In the genomic region with DNA sequence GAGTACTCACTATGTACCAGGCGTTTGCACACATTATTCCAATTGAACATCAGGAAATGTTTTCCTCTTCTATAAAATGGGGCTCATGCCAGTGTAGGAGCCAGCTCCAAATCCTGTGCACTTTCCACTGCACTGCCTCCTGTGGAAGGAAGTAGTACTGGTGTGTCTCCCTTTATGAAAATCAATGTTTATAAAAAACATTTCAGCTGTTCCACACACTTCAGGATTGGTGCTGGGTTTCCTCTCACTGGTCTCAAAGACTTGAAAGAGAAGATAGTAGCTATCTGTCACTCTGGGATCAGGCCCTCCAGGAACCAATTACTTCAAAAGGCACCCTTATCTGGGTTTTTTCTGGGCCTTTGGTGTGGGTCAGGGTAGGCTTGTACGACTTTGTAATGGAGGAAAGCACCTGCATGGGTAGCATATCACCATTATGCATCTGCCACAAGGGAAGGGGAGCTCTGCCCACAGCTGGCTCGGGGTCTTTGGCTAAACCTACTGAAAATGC, we compare ENCODE assay signal across 8 cellular contexts. TPM values are rescaled to one million over a fixed set of nuclear protein-coding genes. Genes with fewer than 3 reads are reported as not detected.
A peak's percentile ranks its signal among the peaks of the same experiment; 100 is the strongest.
DNase-seq lines count a peak whose midpoint lies in the region; ATAC-seq, FAIRE-seq and TF ChIP-seq lines count a peak whose summit lies in the region.

No MANE protein-coding gene starts in this region.

- no peak for TF ChIP-seq EP300 in HepG2 (IDR thresholded peaks at IDR 0.05; ENCODE audit: low read depth in 2 of 2, low read length in 2 of 2)
- TF ChIP-seq EP300 in HepG2 (CRISPR knock-in tag; IDR thresholded peaks at IDR 0.05; ENCODE audit: borderline replicate concordance), result no peak

- TF ChIP-seq CTCF in HepG2 (CRISPR knock-in tag; IDR thresholded peaks at IDR 0.05), result no peak

- WGBS in HepG2 (ENCODE audit: low lambda C conversion rate), result 92% methylated on average over 3 of the region's 3 CpGs

- no peaks in the 10 kb centered on the region for H3K79me2 ChIP-seq in HepG2 (ENCODE audit: insufficient read depth, low read length)

- H3K27me3 ChIP-seq in HepG2 (ENCODE audit: control insufficient read depth in 1 of 2, insufficient read depth in 2 of 2, low read length in 2 of 2), result no peaks in the 10 kb centered on the region

- H2AFZ ChIP-seq in HepG2 (ENCODE audit: low read length), result no peak overlapping the region

- ATAC-seq in activated naive CD8-positive, alpha-beta T cell treated with anti-CD3 and anti-CD28 coated beads, Interleukin-2, amount 50 U/mL, for 24 hours, result peak; percentile 49
- peak; percentile 88 for ATAC-seq in HepG2
- no peak for ATAC-seq in HG02763 (IDR thresholded peaks at IDR 0.05; ENCODE audit: unreplicated experiment)

- H3K4me3 Mint-ChIP-seq in activated naive CD8-positive, alpha-beta T cell treated with anti-CD3 and anti-CD28 coated beads, Interleukin-2, amount 50 U/mL, for 24 hours, result no peak overlapping the region

- H3K27me3 Mint-ChIP-seq in activated naive CD8-positive, alpha-beta T cell treated with anti-CD3 and anti-CD28 coated beads, Interleukin-2, amount 50 U/mL, for 24 hours, result no peaks in the 10 kb centered on the region

- H3K9ac ChIP-seq in HepG2 (ENCODE audit: insufficient read depth, low read depth, low read length), result no peak overlapping the region

- peaks cover 18% of the 10 kb centered on the region for H3K4me1 Mint-ChIP-seq in activated naive CD8-positive, alpha-beta T cell treated with anti-CD3 and anti-CD28 coated beads, Interleukin-2, amount 50 U/mL, for 24 hours

- no peaks in the 10 kb centered on the region for H3K4me1 ChIP-seq in HepG2 (ENCODE audit: insufficient read depth, low read length)

- no peak overlapping the region for H3K27ac ChIP-seq in HepG2 (ENCODE audit: extremely low read length, insufficient read depth, low read length)

- no peak overlapping the region for H3K4me2 ChIP-seq in HepG2 (ENCODE audit: low read depth, low read length)

- H3K36me3 ChIP-seq in HepG2 (replicated peaks in 1 of 2; ENCODE audit: control insufficient read depth in 1 of 2, insufficient read depth in 2 of 2, low read length in 2 of 2), result peaks cover 5 to 41% of the 10 kb centered on the region in 2 experiments; a peak in 4 of 5 replicates

- intact Hi-C loops in HepG2 (cut with micrococcal nuclease; ENCODE audit: unreplicated experiment), result no loop called here

- peaks cover 77% of the 10 kb centered on the region for H3K36me3 Mint-ChIP-seq in activated naive CD8-positive, alpha-beta T cell treated with anti-CD3 and anti-CD28 coated beads, Interleukin-2, amount 50 U/mL, for 24 hours (ENCODE audit: low read depth)

- H4K20me1 ChIP-seq in HepG2 (ENCODE audit: insufficient read depth, low read length), result no peaks in the 10 kb centered on the region

- in situ Hi-C loops in HepG2 (cut with HindIII; ENCODE audit: extremely low pct_ligation_motif_present, low pct_unique_long_range_greater_than_20kb), result no loop called here

- BruUV-seq in HepG2 (replicated peaks; lab: Mats Ljungman, UMichigan), result no TSS peak

- H3K9me3 Mint-ChIP-seq in activated naive CD8-positive, alpha-beta T cell treated with anti-CD3 and anti-CD28 coated beads, Interleukin-2, amount 50 U/mL, for 24 hours, result no peaks in the 10 kb centered on the region

- H3K27ac Mint-ChIP-seq in activated naive CD8-positive, alpha-beta T cell treated with anti-CD3 and anti-CD28 coated beads, Interleukin-2, amount 50 U/mL, for 24 hours, result no peak overlapping the region

- TF ChIP-seq RAD21 in HepG2 (CRISPR knock-in tag; IDR thresholded peaks at IDR 0.05), result no peak

- H3K9me3 ChIP-seq in HepG2 (ENCODE audit: low read length), result no peaks in the 10 kb centered on the region

- DNase-seq in AG20443 (ENCODE audit: low spot score) (peak; percentile 58), HEK293T (ENCODE audit: extremely low spot score) (peak; percentile 32), HepG2 (ENCODE audit: low spot score) (peak; percentile 5), MV-4-11 (lab: John Stamatoyannopoulos, UW) (no peak), UCSD-AML1 (lab: John Stamatoyannopoulos, UW; ENCODE audit: unreplicated experiment) (no peak), medulla oblongata (ENCODE audit: extremely low spot score) (no peak)
- DNase-seq in activated naive CD8-positive, alpha-beta T cell treated with anti-CD3 and anti-CD28 coated beads, Interleukin-2, amount 50 U/mL, for 24 hours, result no peak

- no peak for TF ChIP-seq POLR2A in HepG2 (IDR thresholded peaks at IDR 0.05; ENCODE audit: insufficient read depth in 1 of 2, low read depth in 2 of 2, low read length in 2 of 2)

- POLR2A ChIA-PET in HEK293T (lab: Yijun Ruan, JAX) (interaction anchor here (1.3 kb wide), 1 partner anchor 48 kb away, joined by 3 read pairs; no protein-coding TSS in a partner anchor), HepG2 (lab: Yijun Ruan, JAX) (interaction anchor here (0.7 kb wide), 1 partner anchor 16 kb away, joined by 3 read pairs; no protein-coding TSS in a partner anchor)

- CTCF ChIA-PET in HEK293T (lab: Yijun Ruan, JAX), result interaction anchor here (0.8 to 1.4 kb wide), 2 partner anchors 11 to 12 kb away, joined by 3 to 4 read pairs; no protein-coding TSS in a partner anchor
- CTCF ChIA-PET in HepG2 (lab: Yijun Ruan, JAX; ENCODE audit: low intra/inter-chr PET ratio, low total read pairs), result no interaction called here

- no peak overlapping the region for H3K4me3 ChIP-seq in HepG2 (replicated peaks in 1 of 3; ENCODE audit: insufficient read depth in 1 of 3, low read depth in 2 of 3, low read length in 3 of 3)

- peak; percentile 32 for FAIRE-seq in HepG2 (lab: Jason Lieb, UNC)

TF ChIP-seq in HEK293T, 16 proteins besides CTCF, POLR2A, EP300 and RAD21 (continues in another document):
- TF ChIP-seq, protein P1, sequence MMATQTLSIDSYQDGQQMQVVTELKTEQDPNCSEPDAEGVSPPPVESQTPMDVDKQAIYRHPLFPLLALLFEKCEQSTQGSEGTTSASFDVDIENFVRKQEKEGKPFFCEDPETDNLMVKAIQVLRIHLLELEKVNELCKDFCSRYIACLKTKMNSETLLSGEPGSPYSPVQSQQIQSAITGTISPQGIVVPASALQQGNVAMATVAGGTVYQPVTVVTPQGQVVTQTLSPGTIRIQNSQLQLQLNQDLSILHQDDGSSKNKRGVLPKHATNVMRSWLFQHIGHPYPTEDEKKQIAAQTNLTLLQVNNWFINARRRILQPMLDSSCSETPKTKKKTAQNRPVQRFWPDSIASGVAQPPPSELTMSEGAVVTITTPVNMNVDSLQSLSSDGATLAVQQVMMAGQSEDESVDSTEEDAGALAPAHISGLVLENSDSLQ (IDR thresholded peaks at IDR 0.05), result no peak
- TF ChIP-seq FOXM1 (IDR thresholded peaks at IDR 0.05; ENCODE audit: borderline replicate concordance), result no peak
- TF ChIP-seq BHLHE40 (IDR thresholded peaks at IDR 0.05; ENCODE audit: borderline replicate concordance), result no peak
- TF ChIP-seq ELF4 (IDR thresholded peaks at IDR 0.05), result no peak
- TF ChIP-seq SP1 (IDR thresholded peaks at IDR 0.05), result no peak
- TF ChIP-seq TARDBP (IDR thresholded peaks at IDR 0.05), result no peak
- TF ChIP-seq SUZ12 (IDR thresholded peaks at IDR 0.05), result no peak
- no peak for TF ChIP-seq L3MBTL2 (conservative IDR thresholded peaks at IDR 0.05)
- no peak for TF ChIP-seq NFRKB (IDR thresholded peaks at IDR 0.05)
- no peak for TF ChIP-seq CTBP1 (IDR thresholded peaks at IDR 0.05; ENCODE audit: borderline replicate concordance)
- no peak for TF ChIP-seq FOXA1 (IDR thresholded peaks at IDR 0.05)

TF ChIP-seq in HepG2, 621 proteins besides CTCF, POLR2A, EP300 and RAD21:
- TF ChIP-seq MTA1 (CRISPR knock-in tag; IDR thresholded peaks at IDR 0.05; ENCODE audit: borderline replicate concordance) (no peak), ELF3 (CRISPR knock-in tag; IDR thresholded peaks at IDR 0.05) (no peak), STAG1 (CRISPR knock-in tag; IDR thresholded peaks at IDR 0.05) (peak; percentile 31; the same call in 1 of the 2 replicates)
TF ChIP-seq in HepG2: peak in this region for 1.

RNA-seq across cellular contexts. Expression of gene RAB14, which starts 32.5 kb away (rescaled TPM):
- total RNA-seq in HepG2 (2016; rRNA removed; fragmentation: Illumina TruSeq; extraction: Trizol), result 19.3 and 42.2 TPM in 2 replicates
- 2.8 and 4.0 TPM in 2 replicates for total RNA-seq in HepG2 (2016; cell fraction: cytosol; rRNA removed; fragmentation: Illumina TruSeq; extraction: Trizol; ENCODE audit: low read depth)
- total RNA-seq in HepG2 (2016; cell fraction: insoluble cytoplasmic fraction; rRNA removed; fragmentation: Illumina TruSeq; extraction: Trizol), result 18.4 and 42.0 TPM in 2 replicates
- total RNA-seq in HepG2 (2016; cell fraction: membrane; rRNA removed; fragmentation: Illumina TruSeq; extraction: Trizol), result 18.7 and 20.5 TPM in 2 replicates
- total RNA-seq in HepG2 (2016; cell fraction: nucleus; rRNA removed; fragmentation: Illumina TruSeq; extraction: Trizol), result 24.4 and 28.8 TPM in 2 replicates
- 15.3 and 17.4 TPM in 2 replicates for polyA plus RNA-seq in HepG2 (2011; rRNA removed)
- 6.4 and 13.9 TPM in 2 replicates for polyA plus RNA-seq in HepG2 (2011; cell fraction: cytosol; rRNA removed)
- polyA plus RNA-seq in HepG2 (2011; cell fraction: nucleus; rRNA removed), result 9.5 and 11.9 TPM in 2 replicates
- 31.9 and 33.9 TPM in 2 replicates for polyA plus RNA-seq in HepG2 (2012)
- 2.7 and 2.8 TPM in 2 replicates for polyA plus RNA-seq in HepG2 (2016; cell fraction: cytosol; fragmentation: Illumina TruSeq; extraction: Trizol; ENCODE audit: low read depth)
- polyA plus RNA-seq in HepG2 (2016; cell fraction: insoluble cytoplasmic fraction; fragmentation: Illumina TruSeq; extraction: Trizol; ENCODE audit: low read depth), result 58.3 and 63.3 TPM in 2 replicates
- polyA plus RNA-seq in HepG2 (2016; cell fraction: membrane; fragmentation: Illumina TruSeq; extraction: Trizol; ENCODE audit: low read depth), result 12.2 and 12.7 TPM in 2 replicates
- 39.9 TPM in 2 replicates for polyA plus RNA-seq in HepG2 (2016; cell fraction: nucleus; fragmentation: Illumina TruSeq; extraction: Trizol; ENCODE audit: insufficient read depth, low read depth)
- 8.0 and 11.9 TPM in 2 replicates for polyA minus RNA-seq in HepG2 (2011; rRNA and poly(A)+ RNA removed; ENCODE audit: low replicate concordance)
- polyA minus RNA-seq in HepG2 (2011; cell fraction: cytosol; rRNA and poly(A)+ RNA removed), result 14.1 and 21.2 TPM in 2 replicates
- polyA minus RNA-seq in HepG2 (2011; cell fraction: nucleus; rRNA and poly(A)+ RNA removed), result 18.9 and 25.6 TPM in 2 replicates

Comparison
In these comparisons a context has a peak if more than half of its experiments do, and no peak if none do; other contexts are left out.
1. DNase-seq: peak in AG20443 (single experiment), HEK293T (single experiment) and HepG2 (single experiment); none in activated naive CD8-positive, alpha-beta T cell treated with anti-CD3 and anti-CD28 coated beads, Interleukin-2, amount 50 U/mL, for 24 hours (single experiment), MV-4-11 (single experiment), UCSD-AML1 (single experiment) and medulla oblongata (single experiment).